In the genomic region with DNA sequence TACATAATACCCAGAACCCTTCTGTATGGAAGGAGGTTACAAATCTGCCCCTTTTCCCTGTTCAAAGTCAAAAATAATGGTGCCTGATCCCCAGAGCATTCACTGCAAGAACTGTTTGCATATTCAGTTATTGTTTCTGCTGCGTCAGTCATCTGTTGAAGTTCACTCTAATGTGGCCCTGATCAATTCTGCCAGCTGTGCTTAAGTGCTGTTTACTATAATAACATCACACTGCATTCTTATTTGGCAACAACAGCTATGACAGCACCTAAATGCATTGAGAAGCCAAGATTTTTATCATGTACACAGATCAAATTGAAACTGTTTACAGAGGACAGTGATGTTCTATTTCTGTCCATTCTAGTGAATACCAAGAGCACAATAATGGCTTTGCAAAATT, we compare ENCODE assay signal across 16 cellular contexts.
DNase-seq lines count a peak whose midpoint lies in the region; ATAC-seq and TF ChIP-seq lines count a peak whose summit lies in the region.
"Had no signal": no experiment of that assay in that cellular context is flagged by ENCODE, and none has a peak within 500 bp of the region (broad histone marks: within the 10 kb centered on the region; RNA-seq: fewer than 3 reads in every experiment).

No MANE protein-coding gene starts in this region.

- H3K9ac ChIP-seq in endocrine pancreas (ENCODE audit: control insufficient read depth, insufficient read depth, low read length), result no peak overlapping the region

- H3K27me3 ChIP-seq in endocrine pancreas (ENCODE audit: control insufficient read depth, insufficient read depth, low read length) (no peaks in the 10 kb centered on the region), ascending aorta (no peaks in the 10 kb centered on the region)
- H3K27me3 ChIP-seq: body of pancreas, upper lobe of left lung had no signal

- H3K27ac ChIP-seq in 22Rv1 (peak overlapping the region; percentile 73), ascending aorta (no peak overlapping the region)
- H3K27ac ChIP-seq: upper lobe of left lung had no signal

- no peak for ATAC-seq in GM21390 (IDR thresholded peaks at IDR 0.05; ENCODE audit: unreplicated experiment)
- ATAC-seq: body of pancreas; left colon; stimulated activated effector memory CD8-positive, alpha-beta T cell treated with anti-CD3 and anti-CD28 coated beads, Interleukin-12 subunit alpha, Interleukin-12 subunit beta, amount 100 ng/mL, for 72 hours had no signal

- H3K9me3 ChIP-seq in endocrine pancreas (ENCODE audit: control insufficient read depth, low read length) (no peaks in the 10 kb centered on the region), ascending aorta (no peaks in the 10 kb centered on the region)
- H3K9me3 ChIP-seq: body of pancreas, upper lobe of left lung had no signal

- H3K36me3 ChIP-seq in endocrine pancreas (ENCODE audit: control insufficient read depth, insufficient read depth, low read length) (no peaks in the 10 kb centered on the region), ascending aorta (no peaks in the 10 kb centered on the region)
- H3K36me3 ChIP-seq: upper lobe of left lung had no signal

- intact Hi-C loops in ascending aorta (cut with DNase I), result no loop called here

- peaks cover 19% of the 10 kb centered on the region for H3K4me1 ChIP-seq in endocrine pancreas (ENCODE audit: control insufficient read depth, insufficient read depth, low read length)
- no peaks in the 10 kb centered on the region for H3K4me1 ChIP-seq in ascending aorta

- H3K4me3 ChIP-seq in endocrine pancreas (ENCODE audit: control insufficient read depth, insufficient read depth, low read length) (peak overlapping the region; percentile 76), ascending aorta (no peak overlapping the region)
- H3K4me3 ChIP-seq: body of pancreas, upper lobe of left lung had no signal

- DNase-seq in NCI-H1105 treated with DMSO at 0.1 percent for 48 hours (lab: John Stamatoyannopoulos, UW) (peak; percentile 85), NCI-H345 (lab: John Stamatoyannopoulos, UW) (peak; percentile 80), cortex of kidney (lab: John Stamatoyannopoulos, UW) (no peak), ascending aorta (ENCODE audit: low spot score in 2 of 2) (no peak), anterior cingulate cortex (lab: John Stamatoyannopoulos, UW) (no peak)
- DNase-seq: activated CD4-positive, CD25-positive, alpha-beta regulatory T cell treated with anti-CD3 and anti-CD28 coated beads, Interleukin-2, amount 50 U/mL, for 72 hours; activated naive CD4-positive, alpha-beta T cell treated with anti-CD3 and anti-CD28 coated beads, Interleukin-2, amount 10 ng/mL, durations not matched to agents 7 days and 5 days; body of pancreas; CD4-positive, alpha-beta memory T cell; left colon; posterior cingulate gyrus; upper lobe of left lung had no signal

- no peak for TF ChIP-seq CTCF in 22Rv1 (IDR thresholded peaks at IDR 0.05)
- no peak for TF ChIP-seq CTCF in ascending aorta (IDR thresholded peaks at IDR 0.05)

Comparison
In these comparisons a context has a peak if more than half of its experiments do, and no peak if none do; other contexts are left out.
1. DNase-seq: peak in NCI-H1105 treated with DMSO at 0.1 percent for 48 hours (single experiment) and NCI-H345 (single experiment); none in cortex of kidney (single experiment), ascending aorta (0 of 2) and anterior cingulate cortex (0 of 58).